ENCODE assay signal across 13 cellular contexts in the genomic region with DNA sequence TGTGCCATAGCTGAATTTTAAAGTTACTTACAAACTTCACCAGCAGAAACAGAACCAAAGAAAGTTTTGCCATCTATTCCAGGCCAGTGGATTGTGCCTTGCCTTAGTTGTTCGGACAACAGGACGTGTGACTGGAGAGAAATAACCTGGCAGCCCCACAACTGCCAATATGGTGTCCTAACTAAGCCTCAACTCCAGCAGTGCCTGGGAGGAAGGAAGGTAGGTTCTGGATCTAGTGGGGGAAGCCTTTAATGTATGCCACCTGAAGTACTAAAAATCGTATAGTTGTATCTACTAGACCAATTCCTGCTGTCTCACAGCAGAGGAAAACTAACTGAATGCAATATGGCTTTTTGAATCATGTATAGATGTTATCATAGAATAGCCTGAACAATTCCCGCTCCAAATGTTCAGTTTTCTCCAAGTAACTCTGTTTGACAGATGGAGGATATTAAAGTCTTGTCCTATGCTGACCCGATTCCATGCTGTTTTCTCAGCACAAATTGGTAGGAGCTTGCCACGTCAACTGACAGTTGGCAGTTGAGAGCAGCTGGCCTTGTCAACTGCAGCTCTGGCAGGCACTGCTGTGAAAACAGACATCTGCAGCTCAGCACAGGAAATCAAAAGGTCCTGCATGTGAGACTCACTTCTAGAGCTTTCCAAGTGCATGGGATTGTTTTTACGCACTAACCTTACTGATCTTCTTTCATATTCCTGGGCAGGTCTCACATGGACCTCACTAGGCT.
A peak's percentile ranks its signal among the peaks of the same experiment; 100 is the strongest.
DNase-seq lines count a peak whose midpoint lies in the region; ATAC-seq and TF ChIP-seq lines count a peak whose summit lies in the region.
"Had no signal": no experiment of that assay in that cellular context is flagged by ENCODE, and none has a peak within 500 bp of the region (broad histone marks: within the 10 kb centered on the region; RNA-seq: fewer than 3 reads in every experiment).

No MANE protein-coding gene starts in this region.

- H3K27me3 Mint-ChIP-seq in activated B cell treated with CpG ODN at 0.5 μM for 24 hours (no peaks in the 10 kb centered on the region), natural killer cell (ENCODE audit: low read depth in 2 of 2) (no peaks in the 10 kb centered on the region)
- H3K27me3 Mint-ChIP-seq: activated naive CD8-positive, alpha-beta T cell had no signal

- H2AFZ ChIP-seq in DND-41 (ENCODE audit: low read depth, low read length) = peak overlapping the region; percentile 71

- H3K9me3 Mint-ChIP-seq in activated B cell treated with CpG ODN at 0.5 μM for 24 hours = peaks cover 3% of the 10 kb centered on the region
- peaks cover 3 to 5% of the 10 kb centered on the region in 2 donors for H3K9me3 Mint-ChIP-seq in natural killer cell

- peak overlapping the region; percentile 18 for H3K27ac Mint-ChIP-seq in activated B cell treated with CpG ODN at 0.5 μM for 24 hours
- no peak overlapping the region for H3K27ac Mint-ChIP-seq in natural killer cell
- H3K27ac Mint-ChIP-seq: activated naive CD8-positive, alpha-beta T cell had no signal

- no peaks in the 10 kb centered on the region for H3K27me3 ChIP-seq in DND-41 (ENCODE audit: insufficient read depth, low read length, poor library complexity)
- H3K27me3 ChIP-seq in psoas muscle (ENCODE audit: insufficient read depth in 3 of 3, low read length in 2 of 3) = no peaks in the 10 kb centered on the region

- peak overlapping the region; percentile 62 for H3K9ac ChIP-seq in DND-41 (ENCODE audit: low read depth, low read length)

- peaks cover 20% of the 10 kb centered on the region for H3K4me1 Mint-ChIP-seq in activated B cell treated with CpG ODN at 0.5 μM for 24 hours
- no peaks in the 10 kb centered on the region for H3K4me1 Mint-ChIP-seq in natural killer cell

- H3K27ac ChIP-seq in DND-41 (ENCODE audit: low read length) (peak overlapping the region; percentile 100), psoas muscle (peak overlapping the region; percentile 33)

- peaks cover 40% of the 10 kb centered on the region for H3K4me1 ChIP-seq in DND-41 (ENCODE audit: insufficient read depth, low read length)
- no peaks in the 10 kb centered on the region for H3K4me1 ChIP-seq in psoas muscle

- no peaks in the 10 kb centered on the region for H4K20me1 ChIP-seq in DND-41 (ENCODE audit: insufficient read depth, low read length)

- H3K4me3 ChIP-seq in DND-41 (ENCODE audit: low read depth in 1 of 2, low read length in 2 of 2) = peak overlapping the region in 1 of 2 experiments; percentile 18; a peak in 1 of 4 replicates
- no peak overlapping the region for H3K4me3 ChIP-seq in psoas muscle

- WGBS in psoas muscle, 3 donors = 29 to 54% (median 35%) methylated on average over 7 of the region's 7 CpGs

- POLR2A ChIA-PET in activated B cell treated with CpG ODN at 0.5 μM for 24 hours (lab: Charles Lee) = interaction anchor here (0.7 kb wide), 1 partner anchor 294 kb away, joined by 4 read pairs; the partner anchor contains the start of gene ING3

- H3K36me3 Mint-ChIP-seq in activated B cell treated with CpG ODN at 0.5 μM for 24 hours (ENCODE audit: low read depth) (peaks cover 33% of the 10 kb centered on the region), natural killer cell (peaks cover 9% of the 10 kb centered on the region)

- no peak overlapping the region for H3K4me3 Mint-ChIP-seq in activated B cell treated with CpG ODN at 0.5 μM for 24 hours
- no peak overlapping the region for H3K4me3 Mint-ChIP-seq in natural killer cell
- H3K4me3 Mint-ChIP-seq: activated naive CD8-positive, alpha-beta T cell had no signal

- DNase-seq in DND-41 = peak; percentile 89
- peak; percentile 85 for DNase-seq in NAMALWA (ENCODE audit: low spot score)
- DNase-seq in activated B cell treated with CpG ODN at 0.5 μM for 24 hours = no peak
- no peak for DNase-seq in psoas muscle
- no peak for DNase-seq in SW 1271 (lab: John Stamatoyannopoulos, UW)
- no peak for DNase-seq in natural killer cell
- no peak for DNase-seq in DMS53 (lab: John Stamatoyannopoulos, UW)
- DNase-seq: activated CD4-positive, CD25-positive, alpha-beta regulatory T cell treated with anti-CD3 and anti-CD28 coated beads, Interleukin-2, amount 50 U/mL, for 72 hours; activated T-cell treated with anti-CD3 and anti-CD28 coated beads for 4 hours; central memory CD4-positive, alpha-beta T cell; OCI-M1; stimulated activated CD4-positive, alpha-beta T cell treated with anti-CD3 and anti-CD28 coated beads, Interleukin-4, amount 100 ng/mL, for 1 hour had no signal

- no peaks in the 10 kb centered on the region for H3K79me2 ChIP-seq in DND-41 (ENCODE audit: insufficient read depth, low read length)

- ATAC-seq in DND-41 (ENCODE audit: insufficient read depth, low read depth) (peak; percentile 94), activated B cell treated with CpG ODN at 0.5 μM for 24 hours (ENCODE audit: low read depth) (no peak), psoas muscle (peak; percentile 52 to 85 (median 61)), natural killer cell (no peak)

- peak overlapping the region; percentile 48 for H3K4me2 ChIP-seq in DND-41 (ENCODE audit: insufficient read depth, low read length)

- H3K9me3 ChIP-seq in DND-41 (ENCODE audit: insufficient read depth, low read length, severe bottlenecking) = peaks cover 17% of the 10 kb centered on the region
- H3K9me3 ChIP-seq in psoas muscle = peaks cover 4% of the 10 kb centered on the region

- intact Hi-C loops in activated B cell treated with CpG ODN at 0.5 μM for 24 hours (cut with micrococcal nuclease) = loop anchor here (5.0 kb wide), 1 partner anchor 38 kb away; no protein-coding TSS in a partner anchor
- intact Hi-C loops in psoas muscle (cut with DNase I) = no loop called here
- intact Hi-C loops in natural killer cell (cut with micrococcal nuclease) = no loop called here

- CTCF ChIA-PET in activated B cell treated with CpG ODN at 0.5 μM for 24 hours (lab: Charles Lee) = interaction anchor here (0.6 kb wide), 1 partner anchor 86 kb away, joined by 4 read pairs; no protein-coding TSS in a partner anchor

- H3K36me3 ChIP-seq in DND-41 (ENCODE audit: insufficient read depth, low read length) = no peaks in the 10 kb centered on the region; the same call in 1 of the 2 replicates
- peaks cover 0 to 47% of the 10 kb centered on the region in 2 donors for H3K36me3 ChIP-seq in psoas muscle (ENCODE audit: insufficient read depth in 1 of 2, low read depth in 1 of 2)

- TF ChIP-seq CTCF in DND-41 (IDR thresholded peaks at IDR 0.05; ENCODE audit: borderline replicate concordance, extremely low read depth, low read length, poor library complexity, severe bottlenecking) = no peak
- TF ChIP-seq CTCF in activated B cell treated with CpG ODN at 0.5 μM for 24 hours (IDR thresholded peaks at IDR 0.05) = no peak
- TF ChIP-seq CTCF in psoas muscle (IDR thresholded peaks at IDR 0.05) = no peak
- no peak for TF ChIP-seq CTCF in natural killer cell (IDR thresholded peaks at IDR 0.05)

Comparison
In these comparisons a context has a peak if more than half of its experiments do, and no peak if none do; other contexts are left out.
1. ATAC-seq: peak in DND-41 (single experiment) and psoas muscle (4 of 4); none in activated B cell treated with CpG ODN at 0.5 μM for 24 hours (single experiment) and natural killer cell (0 of 3).
2. DNase-seq: peak in DND-41 (single experiment) and NAMALWA (single experiment); none in activated B cell treated with CpG ODN at 0.5 μM for 24 hours (single experiment), psoas muscle (0 of 2), SW 1271 (0 of 2), natural killer cell (single experiment) and DMS53 (single experiment).